Comparison of ENCODE assay signal across 10 cellular contexts in the genomic region with DNA sequence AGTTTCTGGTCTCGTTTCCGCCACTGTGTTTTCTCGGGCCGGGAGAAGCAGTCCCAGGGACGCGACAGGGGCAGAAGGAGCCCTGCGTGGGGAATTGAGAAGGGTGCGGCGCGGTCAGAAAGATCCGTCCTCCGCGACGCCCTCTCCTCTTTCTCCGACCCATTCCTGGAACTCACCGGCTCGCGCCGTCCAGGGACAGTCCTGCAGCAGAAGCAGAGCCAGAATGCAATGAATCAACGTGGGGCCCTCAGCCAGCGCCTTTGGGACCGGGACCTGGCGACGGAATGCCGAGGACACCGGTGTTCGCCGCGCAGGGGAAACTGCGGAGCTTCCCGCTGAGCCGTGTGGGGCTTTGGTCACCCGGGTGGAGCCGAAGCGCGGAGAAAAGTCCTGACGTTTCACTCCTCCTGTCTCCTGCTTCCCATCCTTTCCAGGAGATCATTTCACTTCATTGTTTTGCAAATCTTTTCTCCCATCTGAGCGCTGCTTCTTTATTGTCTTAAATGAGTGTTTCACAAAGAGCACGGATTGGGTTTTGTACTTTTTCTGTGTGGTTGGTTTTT. TPM values are rescaled to one million over a fixed set of nuclear protein-coding genes. Genes with fewer than 3 reads are reported as not detected.
DNase-seq lines count a peak whose midpoint lies in the region; ATAC-seq lines count a peak whose summit lies in the region.
"Had no signal": no experiment of that assay in that cellular context is flagged by ENCODE, and none has a peak within 500 bp of the region (broad histone marks: within the 10 kb centered on the region; RNA-seq: fewer than 3 reads in every experiment).

No MANE protein-coding gene starts in this region.

- peaks cover 85% of the 10 kb centered on the region for H3K27me3 Mint-ChIP-seq in activated naive CD4-positive, alpha-beta T cell treated with anti-CD3 and anti-CD28 coated beads for 36 hours (ENCODE audit: low read depth)
- H3K27me3 Mint-ChIP-seq in T-helper 17 cell: peaks cover 82% of the 10 kb centered on the region

- no peaks in the 10 kb centered on the region for H3K9me3 Mint-ChIP-seq in activated naive CD4-positive, alpha-beta T cell treated with anti-CD3 and anti-CD28 coated beads for 36 hours

- peaks cover 52 to 83% (median 68%) of the 10 kb centered on the region in 5 donors for H3K27me3 ChIP-seq in subcutaneous abdominal adipose tissue (ENCODE audit: control insufficient read depth in 5 of 5, insufficient read depth in 4 of 5, low read length in 5 of 5)

- H3K4me1 Mint-ChIP-seq in activated naive CD4-positive, alpha-beta T cell treated with anti-CD3 and anti-CD28 coated beads for 36 hours (ENCODE audit: low read depth): peaks cover 24% of the 10 kb centered on the region
- H3K4me1 Mint-ChIP-seq in T-helper 17 cell: peaks cover 26% of the 10 kb centered on the region

- CTCF ChIA-PET in activated naive CD4-positive, alpha-beta T cell treated with anti-CD3 and anti-CD28 coated beads for 36 hours (lab: Charles Lee): interaction anchor here (1.4 kb wide), 1 partner anchor 17 kb away, joined by 8 read pairs; no protein-coding TSS in a partner anchor

- no peak for DNase-seq in activated naive CD4-positive, alpha-beta T cell treated with anti-CD3 and anti-CD28 coated beads for 36 hours
- no peak for DNase-seq in activated naive CD4-positive, alpha-beta T cell treated with Interleukin-2 at 50 U/mL for 16 hours
- DNase-seq in T-helper 17 cell (no peak), ACHN (no peak), hypothalamus (lab: John Stamatoyannopoulos, UW) (no peak)
- DNase-seq: NCI-H2029, upper lobe of right lung had no signal

- peak overlapping the region; percentile 24; the same call in 1 of the 2 replicates for H3K4me3 ChIP-seq in iPS-18c (ENCODE audit: insufficient read depth, low read depth, low read length)
- peak overlapping the region in 4 of 5 donors; percentile 8 to 57 (median 26) for H3K4me3 ChIP-seq in subcutaneous abdominal adipose tissue (ENCODE audit: low read depth in 1 of 5, low read length in 5 of 5)

- H3K36me3 ChIP-seq in subcutaneous abdominal adipose tissue (ENCODE audit: control insufficient read depth in 5 of 5, insufficient read depth in 5 of 5, low read length in 5 of 5): no peaks in the 10 kb centered on the region
- H3K36me3 ChIP-seq: upper lobe of right lung had no signal

- peaks cover 2% of the 10 kb centered on the region for H3K36me3 Mint-ChIP-seq in activated naive CD4-positive, alpha-beta T cell treated with anti-CD3 and anti-CD28 coated beads for 36 hours (ENCODE audit: low read depth)
- peaks cover 10% of the 10 kb centered on the region for H3K36me3 Mint-ChIP-seq in T-helper 17 cell (ENCODE audit: low read depth)

- no peak overlapping the region for H3K9ac ChIP-seq in subcutaneous abdominal adipose tissue (ENCODE audit: low read length in 5 of 5)

- no peak overlapping the region for H3K27ac ChIP-seq in subcutaneous abdominal adipose tissue (ENCODE audit: low read depth, low read length)
- H3K27ac ChIP-seq: upper lobe of right lung had no signal

- in situ Hi-C loops in ACHN (cut with HindIII; ENCODE audit: low pct_ligation_motif_present, low pct_unique_long_range_greater_than_20kb, low sequenced_read_pairs): no loop called here

- peaks cover 0 to 22% (median 18%) of the 10 kb centered on the region in 5 donors for H3K4me1 ChIP-seq in subcutaneous abdominal adipose tissue (ENCODE audit: control insufficient read depth in 5 of 5, insufficient read depth in 5 of 5, low read length in 5 of 5)

- intact Hi-C loops in activated naive CD4-positive, alpha-beta T cell treated with anti-CD3 and anti-CD28 coated beads for 36 hours (cut with micrococcal nuclease): no loop called here

- H3K4me3 Mint-ChIP-seq in activated naive CD4-positive, alpha-beta T cell treated with anti-CD3 and anti-CD28 coated beads for 36 hours: peak overlapping the region; percentile 53
- H3K4me3 Mint-ChIP-seq in T-helper 17 cell: peak overlapping the region; percentile 91

- no peak overlapping the region for H3K27ac Mint-ChIP-seq in activated naive CD4-positive, alpha-beta T cell treated with anti-CD3 and anti-CD28 coated beads for 36 hours
- peak overlapping the region; percentile 74 for H3K27ac Mint-ChIP-seq in T-helper 17 cell

- H3K9me3 ChIP-seq in T-helper 17 cell (ENCODE audit: control insufficient read depth, low read length, poor library complexity, severe bottlenecking) (peaks cover 8% of the 10 kb centered on the region), iPS-18c (ENCODE audit: control insufficient read depth, insufficient read depth, low read length) (no peaks in the 10 kb centered on the region), subcutaneous abdominal adipose tissue (ENCODE audit: control insufficient read depth in 5 of 5, low read length in 5 of 5) (peaks cover 7 to 19% (median 13%) of the 10 kb centered on the region in 5 donors)
- H3K9me3 ChIP-seq: upper lobe of right lung had no signal

- ATAC-seq in T-helper 17 cell (peak; percentile 15), GM18867 (IDR thresholded peaks at IDR 0.05; ENCODE audit: unreplicated experiment) (no peak)

RNA-seq across cellular contexts. Expression of a gene that starts 26.4 kb away (rescaled TPM):
- total RNA-seq in activated naive CD4-positive, alpha-beta T cell treated with anti-CD3 and anti-CD28 coated beads for 36 hours: 1 to 10 TPM; 2.6 to 2.8 TPM
- total RNA-seq in T-helper 17 cell: under 1 TPM in 1 of 2 donors, not detected in 1; 0.20 TPM

RNA-seq across cellular contexts. Expression of a gene that starts 35.1 kb away (rescaled TPM):
- not detected for total RNA-seq in activated naive CD4-positive, alpha-beta T cell treated with anti-CD3 and anti-CD28 coated beads for 36 hours
- not detected for total RNA-seq in T-helper 17 cell
- total RNA-seq: upper lobe of right lung had no signal

RNA-seq across cellular contexts. Expression of a gene that starts 48.4 kb away (rescaled TPM):
- total RNA-seq in activated naive CD4-positive, alpha-beta T cell treated with anti-CD3 and anti-CD28 coated beads for 36 hours: 1 to 10 TPM in 1 of 2 experiments, under 1 TPM in 1; 0.69 to 1.4 TPM
- total RNA-seq in T-helper 17 cell: 1 to 10 TPM; 2.8 to 3.7 TPM
